ENCODE assay signal across 33 cellular contexts in genomic region chr12:62207248-62207647, GRCh38.
"Had no signal": no experiment of that assay in that cellular context is flagged by ENCODE, and none has a peak within 500 bp of the region (broad histone marks: within the 10 kb centered on the region; RNA-seq: fewer than 3 reads in every experiment).

No MANE protein-coding gene starts in this region.

- H3K4me1 ChIP-seq: body of pancreas, breast epithelium had no signal

- H3K27me3 ChIP-seq: adrenal gland, ascending aorta, body of pancreas, brain microvascular endothelial cell, breast epithelium, cardiac muscle cell had no signal

- H3K36me3 ChIP-seq: adrenal gland, ascending aorta, brain microvascular endothelial cell, breast epithelium, cardiac muscle cell had no signal

- FAIRE-seq: astrocyte, bronchial epithelial cell had no signal

- H3K27ac ChIP-seq: adrenal gland, ascending aorta, body of pancreas, brain microvascular endothelial cell, breast epithelium, cardiac muscle cell had no signal

- ATAC-seq: activated naive CD4-positive, alpha-beta T cell treated with anti-CD3 and anti-CD28 coated beads, Interleukin-2, amount 50 U/mL, for 72 hours; activated naive CD8-positive, alpha-beta T cell treated with anti-CD3 and anti-CD28 coated beads, Interleukin-2, amount 50 U/mL, for 24 hours; activated T-cell treated with anti-CD3 and anti-CD28 coated beads, Interleukin-2, amount 50 U/mL, for 4 hours; activated T-cell treated with anti-CD3 and anti-CD28 coated beads, Interleukin-2, amount 50 U/mL, for 72 hours; activated T-helper 17 cell treated with anti-CD3 and anti-CD28 coated beads, Interleukin-2, amount 50 U/mL, for 72 hours; body of pancreas had no signal

- DNase-seq: activated effector memory CD4-positive, alpha-beta T cell treated with anti-CD3 and anti-CD28 coated beads, Interleukin-2, amount 50 U/mL, for 16 hours; activated effector memory CD4-positive, alpha-beta T cell treated with Interleukin-2 at 50 U/mL for 16 hours; activated gamma-delta T cell; activated gamma-delta T cell treated with Interleukin-2 at 50 U/mL for 16 hours; activated naive CD4-positive, alpha-beta T cell; activated naive CD4-positive, alpha-beta T cell treated with anti-CD3 and anti-CD28 coated beads for 36 hours; activated naive CD4-positive, alpha-beta T cell treated with anti-CD3 and anti-CD28 coated beads, Interleukin-2, amount 10 ng/mL, durations not matched to agents 7 days and 5 days; activated naive CD4-positive, alpha-beta T cell treated with anti-CD3 and anti-CD28 coated beads, Interleukin-2, amount 50 U/mL, for 16 hours; activated naive CD4-positive, alpha-beta T cell treated with Interleukin-2 at 50 U/mL for 16 hours; activated naive CD8-positive, alpha-beta T cell treated with anti-CD3 and anti-CD28 coated beads for 36 hours; activated naive CD8-positive, alpha-beta T cell treated with anti-CD3 and anti-CD28 coated beads, Interleukin-2, amount 10 ng/mL, durations not matched to agents 7 days and 5 days; activated naive CD8-positive, alpha-beta T cell treated with anti-CD3 and anti-CD28 coated beads, Interleukin-2, amount 50 U/mL, for 24 hours; activated T-cell treated with anti-CD3 and anti-CD28 coated beads, Interleukin-2, amount 50 U/mL, for 24 hours; activated T-cell treated with anti-CD3 and anti-CD28 coated beads, Interleukin-2, amount 50 U/mL, for 4 hours; activated T-cell treated with anti-CD3 and anti-CD28 coated beads, Interleukin-2, amount 50 U/mL, for 48 hours; activated T-cell treated with anti-CD3 and anti-CD28 coated beads, Interleukin-2, amount 50 U/mL, for 72 hours; adrenal gland; amniotic stem cell; amygdala; anterior cingulate cortex; aorta; body of pancreas; brain microvascular endothelial cell; caudate nucleus; central memory CD4-positive, alpha-beta T cell; cerebellar nuclear complex had no signal

- H3K9me3 ChIP-seq: adrenal gland, body of pancreas had no signal

- H3K4me3 ChIP-seq: adrenal gland, ascending aorta, body of pancreas, breast epithelium, cardiac muscle cell had no signal
